ENCODE assay signal across 23 cellular contexts in genomic region chr2:215190588-215190987, GRCh38.
"Had no signal": no experiment of that assay in that cellular context is flagged by ENCODE, and none has a peak within 500 bp of the region (broad histone marks: within the 10 kb centered on the region; RNA-seq: fewer than 3 reads in every experiment).

No MANE protein-coding gene starts in this region.

- ATAC-seq: activated naive CD4-positive, alpha-beta T cell treated with anti-CD3 and anti-CD28 coated beads, Interleukin-2, amount 50 U/mL, for 72 hours; activated T-cell treated with anti-CD3 and anti-CD28 coated beads, Interleukin-2, amount 50 U/mL, for 72 hours; foreskin keratinocyte; gastroesophageal sphincter; T-helper 17 cell had no signal

- DNase-seq: activated CD4-positive, alpha-beta memory T cell treated with anti-CD3 and anti-CD28 coated beads, Interleukin-2, amount 10 ng/mL, durations not matched to agents 7 days and 5 days; activated CD4-positive, alpha-beta T cell treated with anti-CD3 and anti-CD28 coated beads for 1 hour; activated CD4-positive, alpha-beta T cell treated with anti-CD3 and anti-CD28 coated beads for 4 hours; activated CD4-positive, alpha-beta T cell treated with anti-CD3 and anti-CD28 coated beads, Interleukin-2, amount 10 ng/mL, durations not matched to agents 7 days and 5 days; activated CD4-positive, alpha-beta T cell treated with anti-CD3 and anti-CD28 coated beads, Interleukin-2, amount 50 U/mL, for 4 hours; activated CD8-positive, alpha-beta memory T cell treated with anti-CD3 and anti-CD28 coated beads, Interleukin-2, amount 50 U/mL, for 48 hours; activated gamma-delta T cell; activated naive CD4-positive, alpha-beta T cell; activated naive CD4-positive, alpha-beta T cell treated with anti-CD3 and anti-CD28 coated beads, Interleukin-2, amount 10 ng/mL, durations not matched to agents 7 days and 5 days; activated naive CD8-positive, alpha-beta T cell treated with anti-CD3 and anti-CD28 coated beads, Interleukin-2, amount 10 ng/mL, durations not matched to agents 7 days and 5 days; activated T-cell treated with anti-CD3 and anti-CD28 coated beads for 4 hours; activated T-cell treated with anti-CD3 and anti-CD28 coated beads, Interleukin-2, amount 50 U/mL, for 24 hours; activated T-cell treated with anti-CD3 and anti-CD28 coated beads, Interleukin-2, amount 50 U/mL, for 72 hours; effector CD8-positive, alpha-beta T cell; erythroblast; foreskin keratinocyte; head of caudate nucleus; T-helper 1 cell; T-helper 17 cell; T1000 had no signal

- FAIRE-seq: bronchial epithelial cell had no signal
